In the genomic region with DNA sequence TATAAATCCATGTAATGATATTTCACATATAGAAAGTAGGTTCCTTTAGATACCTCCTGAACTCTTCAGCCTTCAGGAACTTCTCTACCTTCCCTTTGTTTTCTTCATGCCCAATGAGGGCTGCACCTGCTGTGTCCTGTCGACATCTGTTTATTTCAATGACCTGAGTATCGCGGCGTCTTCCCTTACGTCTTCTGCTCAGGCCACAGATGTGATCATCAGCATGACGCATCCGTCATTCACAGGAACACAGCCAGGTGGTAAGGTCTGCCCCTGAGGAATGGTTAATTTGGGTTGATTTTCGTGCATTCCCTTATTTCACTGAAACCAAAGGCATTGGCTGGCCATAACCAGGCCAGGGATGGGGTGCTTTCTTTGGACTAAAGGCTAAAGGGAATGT, we compare ENCODE assay signal across 24 cellular contexts.
DNase-seq lines count a peak whose midpoint lies in the region; ATAC-seq and TF ChIP-seq lines count a peak whose summit lies in the region.
"Had no signal": no experiment of that assay in that cellular context is flagged by ENCODE, and none has a peak within 500 bp of the region (broad histone marks: within the 10 kb centered on the region; RNA-seq: fewer than 3 reads in every experiment).

No MANE protein-coding gene starts in this region.

- H3K27me3 ChIP-seq in esophagus muscularis mucosa: peaks cover 0 to 3% (median 0%) of the 10 kb centered on the region in 4 donors
- H3K27me3 ChIP-seq: BE2C; BLaER1 treated with 17β-estradiol and CSF1 and Interleukin-3, amounts not matched to agents 10 nM and 100 nM had no signal

- no peaks in the 10 kb centered on the region for H3K36me3 ChIP-seq in esophagus muscularis mucosa
- H3K36me3 ChIP-seq: BE2C; BLaER1 treated with 17β-estradiol and CSF1 and Interleukin-3, amounts not matched to agents 10 nM and 100 nM; HAP-1 had no signal

- TF ChIP-seq EP300 in esophagus muscularis mucosa (IDR thresholded peaks at IDR 0.05): no peak

- no peak for TF ChIP-seq CTCF in esophagus muscularis mucosa (IDR thresholded peaks at IDR 0.05)

- H3K9me3 ChIP-seq in esophagus muscularis mucosa: no peaks in the 10 kb centered on the region
- H3K9me3 ChIP-seq: BE2C; BLaER1 treated with 17β-estradiol and CSF1 and Interleukin-3, amounts not matched to agents 10 nM and 100 nM; HAP-1 had no signal

- no peaks in the 10 kb centered on the region for H3K4me1 ChIP-seq in esophagus muscularis mucosa
- H3K4me1 ChIP-seq: HAP-1 had no signal

- no peak for TF ChIP-seq POLR2A in esophagus muscularis mucosa (IDR thresholded peaks at IDR 0.05; ENCODE audit: low read depth)

- no peak overlapping the region for H3K27ac ChIP-seq in esophagus muscularis mucosa (replicated peaks in 1 of 4)
- H3K27ac ChIP-seq: 22Rv1; BLaER1 treated with 17β-estradiol and CSF1 and Interleukin-3, amounts not matched to agents 10 nM and 100 nM had no signal

- H3K36me3 Mint-ChIP-seq in activated CD4-positive, alpha-beta T cell treated with anti-CD3 and anti-CD28 coated beads, Interleukin-2, amount 10 ng/mL, durations not matched to agents 24 days and 14 days (ENCODE audit: low read depth): no peaks in the 10 kb centered on the region
- no peaks in the 10 kb centered on the region for H3K36me3 Mint-ChIP-seq in activated naive CD4-positive, alpha-beta T cell treated with anti-CD3 and anti-CD28 coated beads, Interleukin-2, amount 50 U/mL, for 72 hours
- H3K36me3 Mint-ChIP-seq in activated T-cell treated with anti-CD3 and anti-CD28 coated beads, Interleukin-2, amount 50 U/mL, for 24 hours (ENCODE audit: low read depth): no peaks in the 10 kb centered on the region
- H3K36me3 Mint-ChIP-seq: CD14-positive monocyte; CD8-positive, alpha-beta memory T cell had no signal

- H3K9me3 Mint-ChIP-seq in activated CD4-positive, alpha-beta T cell treated with anti-CD3 and anti-CD28 coated beads, Interleukin-2, amount 10 ng/mL, durations not matched to agents 24 days and 14 days: no peaks in the 10 kb centered on the region
- H3K9me3 Mint-ChIP-seq in activated naive CD4-positive, alpha-beta T cell treated with anti-CD3 and anti-CD28 coated beads, Interleukin-2, amount 50 U/mL, for 72 hours: no peaks in the 10 kb centered on the region
- no peaks in the 10 kb centered on the region for H3K9me3 Mint-ChIP-seq in activated T-cell treated with anti-CD3 and anti-CD28 coated beads, Interleukin-2, amount 50 U/mL, for 24 hours
- H3K9me3 Mint-ChIP-seq: CD4-positive, alpha-beta T cell; HFFc6 had no signal

- DNase-seq in activated CD4-positive, alpha-beta T cell treated with anti-CD3 and anti-CD28 coated beads, Interleukin-2, amount 10 ng/mL, durations not matched to agents 24 days and 14 days: peak; percentile 20
- DNase-seq in activated CD4-positive, alpha-beta T cell treated with anti-CD3 and anti-CD28 coated beads, Interleukin-2, amount 50 U/mL, for 4 hours: no peak
- peak; percentile 14 for DNase-seq in RPMI7951 (ENCODE audit: low read depth)
- DNase-seq in esophagus muscularis mucosa (ENCODE audit: extremely low spot score): peak; percentile 86
- DNase-seq in superior temporal gyrus (ENCODE audit: extremely low spot score): no peak
- DNase-seq in left colon: no peak
- DNase-seq in activated naive CD4-positive, alpha-beta T cell treated with anti-CD3 and anti-CD28 coated beads, Interleukin-2, amount 50 U/mL, for 72 hours (ENCODE audit: low spot score in 2 of 2): no peak
- DNase-seq in activated T-cell treated with anti-CD3 and anti-CD28 coated beads, Interleukin-2, amount 50 U/mL, for 24 hours: no peak
- DNase-seq: ACHN; AML-193; BE2C; CD4-positive, alpha-beta T cell; CD8-positive, alpha-beta memory T cell; DMS 273 treated with DMSO at 0.1 percent for 48 hours; DMS79; EL; GDM1; GOT3; HFFc6 had no signal

- ATAC-seq in left colon: no peak
- no peak for ATAC-seq in activated naive CD4-positive, alpha-beta T cell treated with anti-CD3 and anti-CD28 coated beads, Interleukin-2, amount 50 U/mL, for 72 hours
- ATAC-seq: GM12878 had no signal

- H3K4me3 Mint-ChIP-seq in activated CD4-positive, alpha-beta T cell treated with anti-CD3 and anti-CD28 coated beads, Interleukin-2, amount 10 ng/mL, durations not matched to agents 24 days and 14 days: no peak overlapping the region
- H3K4me3 Mint-ChIP-seq in activated T-cell treated with anti-CD3 and anti-CD28 coated beads, Interleukin-2, amount 50 U/mL, for 24 hours: no peak overlapping the region
- H3K4me3 Mint-ChIP-seq: CD14-positive monocyte; CD4-positive, alpha-beta T cell; CD8-positive, alpha-beta memory T cell had no signal

- intact Hi-C loops in activated CD4-positive, alpha-beta T cell treated with anti-CD3 and anti-CD28 coated beads, Interleukin-2, amount 10 ng/mL, durations not matched to agents 24 days and 14 days (cut with micrococcal nuclease): no loop called here
- intact Hi-C loops in esophagus muscularis mucosa (cut with DNase I) (no loop called here), left colon (cut with DNase I, micrococcal nuclease) (no loop called here)

- H3K4me1 Mint-ChIP-seq in activated CD4-positive, alpha-beta T cell treated with anti-CD3 and anti-CD28 coated beads, Interleukin-2, amount 10 ng/mL, durations not matched to agents 24 days and 14 days: no peaks in the 10 kb centered on the region
- no peaks in the 10 kb centered on the region for H3K4me1 Mint-ChIP-seq in activated T-cell treated with anti-CD3 and anti-CD28 coated beads, Interleukin-2, amount 50 U/mL, for 24 hours (ENCODE audit: low read depth)
- H3K4me1 Mint-ChIP-seq: CD14-positive monocyte; CD8-positive, alpha-beta memory T cell had no signal

- H3K27me3 Mint-ChIP-seq in activated CD4-positive, alpha-beta T cell treated with anti-CD3 and anti-CD28 coated beads, Interleukin-2, amount 10 ng/mL, durations not matched to agents 24 days and 14 days: peaks cover 2% of the 10 kb centered on the region
- H3K27me3 Mint-ChIP-seq in activated T-cell treated with anti-CD3 and anti-CD28 coated beads, Interleukin-2, amount 50 U/mL, for 24 hours: peaks cover 19% of the 10 kb centered on the region

- 57% methylated on average over 8 of the region's 8 CpGs for WGBS in esophagus muscularis mucosa

- no peak overlapping the region for H3K27ac Mint-ChIP-seq in activated CD4-positive, alpha-beta T cell treated with anti-CD3 and anti-CD28 coated beads, Interleukin-2, amount 10 ng/mL, durations not matched to agents 24 days and 14 days
- H3K27ac Mint-ChIP-seq in activated naive CD4-positive, alpha-beta T cell treated with anti-CD3 and anti-CD28 coated beads, Interleukin-2, amount 50 U/mL, for 72 hours: no peak overlapping the region
- no peak overlapping the region for H3K27ac Mint-ChIP-seq in activated T-cell treated with anti-CD3 and anti-CD28 coated beads, Interleukin-2, amount 50 U/mL, for 24 hours
- H3K27ac Mint-ChIP-seq: CD4-positive, alpha-beta T cell; CD8-positive, alpha-beta memory T cell; HFFc6 had no signal

- no peak overlapping the region for H3K4me3 ChIP-seq in esophagus muscularis mucosa
- H3K4me3 ChIP-seq: BLaER1 treated with 17β-estradiol and CSF1 and Interleukin-3, amounts not matched to agents 10 nM and 100 nM; GM12878; HAP-1 had no signal

Comparison
In these comparisons a context has a peak if more than half of its experiments do, and no peak if none do; other contexts are left out.
1. DNase-seq: peak in activated CD4-positive, alpha-beta T cell treated with anti-CD3 and anti-CD28 coated beads, Interleukin-2, amount 10 ng/mL, durations not matched to agents 24 days and 14 days (single experiment), RPMI7951 (single experiment) and esophagus muscularis mucosa (single experiment); none in activated CD4-positive, alpha-beta T cell treated with anti-CD3 and anti-CD28 coated beads, Interleukin-2, amount 50 U/mL, for 4 hours (0 of 2), superior temporal gyrus (single experiment), left colon (0 of 2), activated naive CD4-positive, alpha-beta T cell treated with anti-CD3 and anti-CD28 coated beads, Interleukin-2, amount 50 U/mL, for 72 hours (0 of 2) and activated T-cell treated with anti-CD3 and anti-CD28 coated beads, Interleukin-2, amount 50 U/mL, for 24 hours (single experiment).